Comparison of ENCODE assay signal across 1 cellular context in the genomic region with DNA sequence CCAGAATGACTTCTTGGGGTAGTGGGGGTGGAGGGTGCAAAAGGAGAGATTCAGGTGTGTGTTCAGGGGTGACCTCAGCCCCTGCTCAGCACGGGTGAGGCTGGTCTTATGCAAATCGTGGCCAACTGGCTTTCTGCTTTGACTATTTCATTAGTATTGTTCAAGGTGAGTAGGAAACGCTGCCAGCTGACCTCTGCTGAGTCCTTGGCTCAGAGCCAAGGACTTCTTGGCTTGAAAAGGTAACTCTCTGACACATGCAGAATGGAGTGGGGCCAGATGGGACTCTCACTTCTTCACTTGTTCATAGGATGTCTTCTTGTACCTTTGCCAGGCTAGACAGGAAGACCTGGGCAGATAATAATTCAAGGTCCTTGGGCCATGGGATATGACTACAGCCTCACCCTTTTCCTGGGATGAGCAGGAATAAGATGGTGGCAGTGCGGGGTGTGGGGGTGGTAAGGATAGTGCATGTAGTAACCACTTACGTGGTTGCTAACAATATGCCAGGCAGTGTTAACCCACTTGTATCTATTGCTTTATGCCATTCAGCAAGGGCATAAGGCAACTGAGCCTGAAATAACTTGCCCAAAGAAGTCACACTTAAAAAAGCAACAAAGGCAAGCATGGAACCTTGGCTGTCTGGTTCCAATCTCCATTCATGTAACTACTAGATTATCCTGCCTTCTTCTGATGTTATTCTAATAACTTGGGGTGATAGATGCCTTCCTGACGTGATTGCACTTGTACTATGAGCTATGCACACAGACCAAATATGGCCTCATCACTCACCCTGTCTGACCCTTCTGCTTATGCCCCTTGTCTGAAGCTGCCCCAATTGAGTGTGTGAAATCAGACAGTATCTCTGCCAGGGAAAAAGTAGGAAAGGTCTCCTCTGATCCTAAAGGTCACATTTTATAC.
TF ChIP-seq lines count a peak whose summit lies in the region.

No MANE protein-coding gene starts in this region.

TF ChIP-seq in liver, 16 proteins besides CTCF, POLR2A, EP300 and RAD21 (continued from another document):
- TF ChIP-seq ZBTB33 (IDR thresholded peaks at IDR 0.05) = no peak
- no peak for TF ChIP-seq YY1 (IDR thresholded peaks at IDR 0.05)
- TF ChIP-seq SP1 (IDR thresholded peaks at IDR 0.05) = no peak
- TF ChIP-seq GABPA (IDR thresholded peaks at IDR 0.05 in 1 of 2, conservative IDR thresholded peaks at IDR 0.05 in 1 of 2) = no peak
- TF ChIP-seq NR2F2 (IDR thresholded peaks at IDR 0.05) = peak; percentile 27
- TF ChIP-seq FOXA2 (IDR thresholded peaks at IDR 0.05) = no peak
- no peak for TF ChIP-seq TAF1 (conservative IDR thresholded peaks at IDR 0.05)
- TF ChIP-seq, protein P1, sequence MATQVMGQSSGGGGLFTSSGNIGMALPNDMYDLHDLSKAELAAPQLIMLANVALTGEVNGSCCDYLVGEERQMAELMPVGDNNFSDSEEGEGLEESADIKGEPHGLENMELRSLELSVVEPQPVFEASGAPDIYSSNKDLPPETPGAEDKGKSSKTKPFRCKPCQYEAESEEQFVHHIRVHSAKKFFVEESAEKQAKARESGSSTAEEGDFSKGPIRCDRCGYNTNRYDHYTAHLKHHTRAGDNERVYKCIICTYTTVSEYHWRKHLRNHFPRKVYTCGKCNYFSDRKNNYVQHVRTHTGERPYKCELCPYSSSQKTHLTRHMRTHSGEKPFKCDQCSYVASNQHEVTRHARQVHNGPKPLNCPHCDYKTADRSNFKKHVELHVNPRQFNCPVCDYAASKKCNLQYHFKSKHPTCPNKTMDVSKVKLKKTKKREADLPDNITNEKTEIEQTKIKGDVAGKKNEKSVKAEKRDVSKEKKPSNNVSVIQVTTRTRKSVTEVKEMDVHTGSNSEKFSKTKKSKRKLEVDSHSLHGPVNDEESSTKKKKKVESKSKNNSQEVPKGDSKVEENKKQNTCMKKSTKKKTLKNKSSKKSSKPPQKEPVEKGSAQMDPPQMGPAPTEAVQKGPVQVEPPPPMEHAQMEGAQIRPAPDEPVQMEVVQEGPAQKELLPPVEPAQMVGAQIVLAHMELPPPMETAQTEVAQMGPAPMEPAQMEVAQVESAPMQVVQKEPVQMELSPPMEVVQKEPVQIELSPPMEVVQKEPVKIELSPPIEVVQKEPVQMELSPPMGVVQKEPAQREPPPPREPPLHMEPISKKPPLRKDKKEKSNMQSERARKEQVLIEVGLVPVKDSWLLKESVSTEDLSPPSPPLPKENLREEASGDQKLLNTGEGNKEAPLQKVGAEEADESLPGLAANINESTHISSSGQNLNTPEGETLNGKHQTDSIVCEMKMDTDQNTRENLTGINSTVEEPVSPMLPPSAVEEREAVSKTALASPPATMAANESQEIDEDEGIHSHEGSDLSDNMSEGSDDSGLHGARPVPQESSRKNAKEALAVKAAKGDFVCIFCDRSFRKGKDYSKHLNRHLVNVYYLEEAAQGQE (IDR thresholded peaks at IDR 0.05) = no peak
- TF ChIP-seq EGR1 (IDR thresholded peaks at IDR 0.05; ENCODE audit: low read depth in 2 of 2) = no peak
- TF ChIP-seq FOXA1 (IDR thresholded peaks at IDR 0.05) = no peak
- TF ChIP-seq RXRA (IDR thresholded peaks at IDR 0.05) = peak; percentile 20 to 39
- no peak for TF ChIP-seq HNF4G (IDR thresholded peaks at IDR 0.05)
- no peak for TF ChIP-seq ATF3 (IDR thresholded peaks at IDR 0.05)
